In the genomic region with DNA sequence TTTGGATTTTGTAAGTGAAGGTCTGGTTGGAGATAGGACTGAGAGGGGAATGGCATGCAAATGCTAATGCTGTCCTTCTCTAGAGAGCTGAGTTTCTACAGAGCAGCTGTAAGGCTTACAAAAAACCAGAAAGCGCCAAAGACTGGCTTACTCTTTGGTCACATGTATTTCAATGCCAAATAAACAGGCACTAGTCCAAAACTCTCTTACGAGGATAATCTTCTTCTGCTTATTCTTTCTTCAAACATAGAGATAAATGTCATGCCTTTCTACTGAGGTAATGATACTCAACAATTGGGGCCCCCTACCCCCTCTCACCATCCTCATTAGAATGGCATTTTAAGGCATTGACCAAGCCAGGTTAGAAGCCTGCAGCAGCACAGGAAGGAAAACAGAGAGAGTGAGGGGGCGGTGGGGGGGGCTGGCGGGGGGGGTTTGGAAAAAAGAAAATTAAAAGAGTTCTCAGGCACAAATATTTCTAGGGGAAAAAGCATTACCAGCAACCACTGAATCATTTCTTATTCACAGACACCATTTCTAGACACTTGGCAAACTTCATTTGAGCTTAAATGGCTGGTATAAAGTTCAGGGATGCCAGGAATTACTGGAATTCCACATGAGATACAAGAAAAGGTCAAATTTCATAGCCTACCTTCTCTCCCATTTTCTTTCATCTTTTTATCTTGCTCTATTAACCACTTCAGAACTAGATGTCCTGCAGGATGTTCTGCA, we compare ENCODE assay signal across 11 cellular contexts. TPM values are rescaled to one million over a fixed set of nuclear protein-coding genes. Genes with fewer than 3 reads are reported as not detected.
DNase-seq lines count a peak whose midpoint lies in the region; ATAC-seq, FAIRE-seq and TF ChIP-seq lines count a peak whose summit lies in the region.
"Had no signal": no experiment of that assay in that cellular context is flagged by ENCODE, and none has a peak within 500 bp of the region (broad histone marks: within the 10 kb centered on the region; RNA-seq: fewer than 3 reads in every experiment).

No MANE protein-coding gene starts in this region.

- peak; percentile 54 for ATAC-seq in mucosa of descending colon
- ATAC-seq in HG02610 (IDR thresholded peaks at IDR 0.05; ENCODE audit: unreplicated experiment): no peak
- ATAC-seq in HG02938 (IDR thresholded peaks at IDR 0.05; ENCODE audit: unreplicated experiment): no peak

- H3K36me3 ChIP-seq in mucosa of descending colon (ENCODE audit: low read depth): peaks cover 8% of the 10 kb centered on the region

- peak; percentile 96 for DNase-seq in AG04449 (ENCODE audit: low read depth, low spot score)
- DNase-seq in NCI-H446 treated with DMSO at 0.1 percent for 48 hours (lab: John Stamatoyannopoulos, UW): peak; percentile 54
- DNase-seq in fibroblast of mammary gland (ENCODE audit: low read depth): peak; percentile 74
- DNase-seq in mucosa of descending colon: no peak
- no peak for DNase-seq in GM19239 (ENCODE audit: insufficient read length, low spot score)
- no peak for DNase-seq in NCI-H2107 treated with DMSO at 0.1 percent for 48 hours (lab: John Stamatoyannopoulos, UW; ENCODE audit: unreplicated experiment)
- DNase-seq: CD4-positive, CD25-positive, alpha-beta regulatory T cell; posterior cingulate gyrus had no signal

- intact Hi-C loops in mucosa of descending colon (cut with DNase I, micrococcal nuclease): no loop called here

- TF ChIP-seq CTCF in AG04449 (IDR thresholded peaks at IDR 0.05; ENCODE audit: insufficient read depth, low read length, missing control alignments): no peak
- TF ChIP-seq CTCF in fibroblast of mammary gland (conservative IDR thresholded peaks at IDR 0.05; ENCODE audit: control insufficient read depth, insufficient read depth, low read depth, low read length): no peak
- TF ChIP-seq CTCF in mucosa of descending colon (IDR thresholded peaks at IDR 0.05): no peak

- no peaks in the 10 kb centered on the region for H3K9me3 ChIP-seq in mucosa of descending colon

- FAIRE-seq in GM19239 (lab: Jason Lieb, UNC): no peak

- no peaks in the 10 kb centered on the region for H3K4me1 ChIP-seq in mucosa of descending colon (ENCODE audit: low read depth)

- H3K4me3 ChIP-seq in AG04449 (ENCODE audit: low read depth, low read length): no peak overlapping the region
- no peak overlapping the region for H3K4me3 ChIP-seq in fibroblast of mammary gland (ENCODE audit: control insufficient read depth, low read depth, low read length)
- H3K4me3 ChIP-seq in mucosa of descending colon: no peak overlapping the region
- H3K4me3 ChIP-seq: SK-N-MC had no signal

- CTCF ChIA-PET in AG04449 (lab: Yijun Ruan, JAX): no interaction called here

- POLR2A ChIA-PET in AG04449 (lab: Yijun Ruan, JAX): interaction anchor here (1.0 kb wide), 1 partner anchor 34 kb away, joined by 4 read pairs; no protein-coding TSS in a partner anchor

RNA-seq across cellular contexts. Expression of a gene that starts 34.0 kb away (rescaled TPM):
- total RNA-seq in mucosa of descending colon: 10 to 100 TPM; 26.0 to 29.0 (median 27.4) TPM

Comparison
In these comparisons a context has a peak if more than half of its experiments do, and no peak if none do; other contexts are left out.
1. DNase-seq: peak in AG04449 (single experiment), NCI-H446 treated with DMSO at 0.1 percent for 48 hours (single experiment) and fibroblast of mammary gland (single experiment); none in mucosa of descending colon (0 of 3), GM19239 (single experiment) and NCI-H2107 treated with DMSO at 0.1 percent for 48 hours (single experiment).